8 cellular contexts compared by ENCODE assay signal in the genomic region with DNA sequence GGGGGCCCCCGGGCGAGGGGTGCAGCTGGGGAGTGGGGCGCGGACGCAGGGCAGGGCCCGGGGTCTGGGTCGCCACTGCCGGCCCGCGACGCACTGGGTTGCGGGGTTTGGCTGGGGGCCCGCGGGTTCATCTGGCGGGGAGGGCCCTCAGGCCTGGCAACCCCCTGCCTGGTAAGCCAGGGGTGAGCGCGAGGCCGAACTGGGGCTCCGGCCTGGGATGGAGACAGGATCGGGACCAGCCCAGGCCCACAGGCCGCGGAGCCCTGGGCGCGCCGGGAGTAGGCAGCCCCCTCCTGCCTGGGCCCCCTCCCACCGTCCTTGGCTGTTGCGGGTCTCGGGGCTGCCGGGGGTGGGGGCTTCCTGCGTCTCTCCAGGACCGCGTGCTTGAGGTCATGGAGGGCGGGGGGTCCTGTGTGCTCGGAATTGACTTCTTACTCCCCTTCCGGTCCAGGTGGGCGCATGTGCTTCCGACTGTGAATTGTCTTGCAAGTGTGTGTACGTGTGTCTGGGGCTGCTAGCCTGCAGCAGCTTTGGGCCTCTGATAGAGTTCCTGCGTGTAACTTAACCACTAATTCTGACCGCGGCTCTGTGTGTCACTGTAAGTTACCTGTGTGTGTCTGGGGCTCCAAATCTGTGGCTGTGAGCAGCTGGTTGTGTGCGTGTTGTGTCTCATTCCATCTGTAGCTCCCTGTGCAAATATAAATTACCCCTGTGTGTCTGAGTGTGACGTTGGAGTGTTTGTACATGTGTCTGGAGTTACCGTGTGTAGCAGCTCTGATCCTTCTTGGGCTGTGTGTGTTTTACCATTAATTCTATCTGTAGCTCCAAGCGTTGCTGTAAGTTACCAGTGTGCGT. TPM values are rescaled to one million over a fixed set of nuclear protein-coding genes. Genes with fewer than 3 reads are reported as not detected.
DNase-seq lines count a peak whose midpoint lies in the region; ATAC-seq and TF ChIP-seq lines count a peak whose summit lies in the region.

No MANE protein-coding gene starts in this region.

- no peaks in the 10 kb centered on the region; the same call in 2 of the 3 replicates for H3K9me3 Mint-ChIP-seq in GM23338

- H3K9me2 ChIP-seq in GM23338 (ENCODE audit: insufficient read depth) = no peaks in the 10 kb centered on the region

- H3K9me3 ChIP-seq in NT2/D1 (ENCODE audit: insufficient read depth, low read length) (no peaks in the 10 kb centered on the region), neuron (ENCODE audit: low read length) (no peaks in the 10 kb centered on the region)

- H3K36me3 Mint-ChIP-seq in GM23338 (ENCODE audit: low read depth) = peaks cover 44% of the 10 kb centered on the region

- H3K36me3 ChIP-seq in GM23338 (ENCODE audit: insufficient read depth) (peaks cover 11% of the 10 kb centered on the region), NT2/D1 (ENCODE audit: insufficient read depth, insufficient read length, low read length) (peaks cover 32% of the 10 kb centered on the region), neuron (ENCODE audit: insufficient read depth, low read length) (peaks cover 11% of the 10 kb centered on the region), urinary bladder (ENCODE audit: insufficient read depth) (no peaks in the 10 kb centered on the region)

- H3K27me3 ChIP-seq in GM23338 (ENCODE audit: insufficient read depth) (no peaks in the 10 kb centered on the region), NT2/D1 (ENCODE audit: insufficient read depth, insufficient read length) (no peaks in the 10 kb centered on the region), neuron (ENCODE audit: insufficient read depth, low read length) (no peaks in the 10 kb centered on the region)

- H3K27me3 Mint-ChIP-seq in GM23338 (ENCODE audit: insufficient read depth, low read depth, poor library complexity) = peaks cover 24% of the 10 kb centered on the region

- peak overlapping the region; percentile 99 for H3K4me2 ChIP-seq in GM23338

- peaks cover 50% of the 10 kb centered on the region for H3K4me1 Mint-ChIP-seq in GM23338

- 2% methylated on average over 46 of the region's 46 CpGs for WGBS in urinary bladder

- peak overlapping the region; percentile 96 for H3K4me3 Mint-ChIP-seq in GM23338

- H3K79me2 ChIP-seq in GM23338 (replicated peaks; ENCODE audit: insufficient read depth) = peaks cover 54% of the 10 kb centered on the region

- no peak for TF ChIP-seq CTCF in GM23338 (conservative IDR thresholded peaks at IDR 0.05; ENCODE audit: low read depth in 2 of 2)

- H3K9ac ChIP-seq in NT2/D1 (ENCODE audit: insufficient read length, low read depth) = peak overlapping the region; percentile 81

- H3F3A ChIP-seq in GM23338 (replicated peaks; ENCODE audit: low read depth) = peaks cover 23% of the 10 kb centered on the region

- H2AFZ ChIP-seq in GM23338 (no peak overlapping the region), neuron (ENCODE audit: low read depth, low read length) (no peak overlapping the region)

- H3K4me1 ChIP-seq in GM23338 (ENCODE audit: insufficient read depth) = peaks cover 57% of the 10 kb centered on the region
- H3K4me1 ChIP-seq in NT2/D1 (ENCODE audit: insufficient read depth, insufficient read length) = peaks cover 4% of the 10 kb centered on the region
- H3K4me1 ChIP-seq in neuron (ENCODE audit: insufficient read depth, low read length) = peaks cover 16% of the 10 kb centered on the region
- peaks cover 2% of the 10 kb centered on the region for H3K4me1 ChIP-seq in urinary bladder (ENCODE audit: insufficient read depth)

- ATAC-seq in GM23338 = peak; percentile 2

- DNase-seq in CD1c-positive myeloid dendritic cell (ENCODE audit: extremely low spot score) = peak; percentile 17
- DNase-seq in GM23338 (ENCODE audit: low spot score) = peak; percentile 69
- DNase-seq in NT2/D1 (ENCODE audit: low read depth, low spot score) = no peak
- DNase-seq in activated T-cell treated with anti-CD3 and anti-CD28 coated beads, Interleukin-2, amount 50 U/mL, for 48 hours = peak; percentile 77 to 79
- peak; percentile 29 for DNase-seq in fibroblast of peridontal ligament (ENCODE audit: extremely low read depth)
- no peak for DNase-seq in SW 1271 (lab: John Stamatoyannopoulos, UW)

- peak overlapping the region; percentile 96 for H3K27ac Mint-ChIP-seq in GM23338

- H4K20me1 ChIP-seq in GM23338 (replicated peaks; ENCODE audit: insufficient read depth) = peaks cover 32% of the 10 kb centered on the region

- H3K27ac ChIP-seq in GM23338 (ENCODE audit: low read depth) (peak overlapping the region; percentile 90), urinary bladder (ENCODE audit: low read depth) (peak overlapping the region; percentile 98)

- peak overlapping the region; percentile 90 for H3K4me3 ChIP-seq in GM23338
- H3K4me3 ChIP-seq in NT2/D1 (ENCODE audit: insufficient read length, low read depth) = peak overlapping the region; percentile 64
- peak overlapping the region; percentile 84 for H3K4me3 ChIP-seq in neuron (ENCODE audit: low read length)
- H3K4me3 ChIP-seq in urinary bladder (ENCODE audit: low read depth, low read length) = peak overlapping the region; percentile 98

TF ChIP-seq in GM23338, 12 proteins besides CTCF, POLR2A, EP300 and RAD21:
- TF ChIP-seq EZH2 (IDR thresholded peaks at IDR 0.05; ENCODE audit: low read depth, unreplicated experiment) = no peak
- TF ChIP-seq, protein P1, sequence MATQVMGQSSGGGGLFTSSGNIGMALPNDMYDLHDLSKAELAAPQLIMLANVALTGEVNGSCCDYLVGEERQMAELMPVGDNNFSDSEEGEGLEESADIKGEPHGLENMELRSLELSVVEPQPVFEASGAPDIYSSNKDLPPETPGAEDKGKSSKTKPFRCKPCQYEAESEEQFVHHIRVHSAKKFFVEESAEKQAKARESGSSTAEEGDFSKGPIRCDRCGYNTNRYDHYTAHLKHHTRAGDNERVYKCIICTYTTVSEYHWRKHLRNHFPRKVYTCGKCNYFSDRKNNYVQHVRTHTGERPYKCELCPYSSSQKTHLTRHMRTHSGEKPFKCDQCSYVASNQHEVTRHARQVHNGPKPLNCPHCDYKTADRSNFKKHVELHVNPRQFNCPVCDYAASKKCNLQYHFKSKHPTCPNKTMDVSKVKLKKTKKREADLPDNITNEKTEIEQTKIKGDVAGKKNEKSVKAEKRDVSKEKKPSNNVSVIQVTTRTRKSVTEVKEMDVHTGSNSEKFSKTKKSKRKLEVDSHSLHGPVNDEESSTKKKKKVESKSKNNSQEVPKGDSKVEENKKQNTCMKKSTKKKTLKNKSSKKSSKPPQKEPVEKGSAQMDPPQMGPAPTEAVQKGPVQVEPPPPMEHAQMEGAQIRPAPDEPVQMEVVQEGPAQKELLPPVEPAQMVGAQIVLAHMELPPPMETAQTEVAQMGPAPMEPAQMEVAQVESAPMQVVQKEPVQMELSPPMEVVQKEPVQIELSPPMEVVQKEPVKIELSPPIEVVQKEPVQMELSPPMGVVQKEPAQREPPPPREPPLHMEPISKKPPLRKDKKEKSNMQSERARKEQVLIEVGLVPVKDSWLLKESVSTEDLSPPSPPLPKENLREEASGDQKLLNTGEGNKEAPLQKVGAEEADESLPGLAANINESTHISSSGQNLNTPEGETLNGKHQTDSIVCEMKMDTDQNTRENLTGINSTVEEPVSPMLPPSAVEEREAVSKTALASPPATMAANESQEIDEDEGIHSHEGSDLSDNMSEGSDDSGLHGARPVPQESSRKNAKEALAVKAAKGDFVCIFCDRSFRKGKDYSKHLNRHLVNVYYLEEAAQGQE (IDR thresholded peaks at IDR 0.05; ENCODE audit: unreplicated experiment) = no peak
- no peak for TF ChIP-seq NANOG (IDR thresholded peaks at IDR 0.05; ENCODE audit: borderline replicate concordance)
- TF ChIP-seq ETS1 (IDR thresholded peaks at IDR 0.05) = no peak
- TF ChIP-seq JUNB (IDR thresholded peaks at IDR 0.05; ENCODE audit: unreplicated experiment) = no peak

RNA-seq across cellular contexts. Expression of gene GRAMD1A, which starts 0.8 kb away (rescaled TPM):
- total RNA-seq in GM23338 (2014; rRNA removed; shearing (Covaris generic)) = 141 and 174 TPM in 2 replicates
- 122 and 125 TPM in 2 replicates for polyA plus RNA-seq in GM23338 (2016; fragmentation: Nextera tagmentation; extraction: Ambion mirVana)
- total RNA-seq in urinary bladder = 34.2 TPM
- 74.0 TPM for polyA plus RNA-seq in urinary bladder

RNA-seq across cellular contexts. Expression of gene SCN1B, which starts 29.4 kb away (rescaled TPM):
- total RNA-seq in GM23338 (2014; rRNA removed; shearing (Covaris generic)) = 3.4 and 4.8 TPM in 2 replicates
- 1.7 and 1.8 TPM in 2 replicates for polyA plus RNA-seq in GM23338 (2016; fragmentation: Nextera tagmentation; extraction: Ambion mirVana)
- 1.6 TPM for total RNA-seq in urinary bladder
- polyA plus RNA-seq in urinary bladder = 15.1 TPM

RNA-seq across cellular contexts. Expression of gene ZNF792, which starts 36.8 kb away (rescaled TPM):
- 8.8 and 12.8 TPM in 2 replicates for total RNA-seq in GM23338 (2014; rRNA removed; shearing (Covaris generic))
- polyA plus RNA-seq in GM23338 (2016; fragmentation: Nextera tagmentation; extraction: Ambion mirVana) = 1.3 and 1.6 TPM in 2 replicates
- total RNA-seq in urinary bladder = 12.5 TPM
- 3.9 TPM for polyA plus RNA-seq in urinary bladder

RNA-seq across cellular contexts. Expression of gene HPN, which starts 40.6 kb away (rescaled TPM):
- 16.2 and 17.4 TPM in 2 replicates for total RNA-seq in GM23338 (2014; rRNA removed; shearing (Covaris generic))
- 14.0 and 14.6 TPM in 2 replicates for polyA plus RNA-seq in GM23338 (2016; fragmentation: Nextera tagmentation; extraction: Ambion mirVana)
- not detected for total RNA-seq in urinary bladder
- polyA plus RNA-seq in urinary bladder = 0.73 TPM

Comparison
In these comparisons a context has a peak if more than half of its experiments do, and no peak if none do; other contexts are left out.
1. DNase-seq: peak in CD1c-positive myeloid dendritic cell (single experiment), GM23338 (single experiment), activated T-cell treated with anti-CD3 and anti-CD28 coated beads, Interleukin-2, amount 50 U/mL, for 48 hours (2 of 2) and fibroblast of peridontal ligament (single experiment); none in NT2/D1 (single experiment) and SW 1271 (0 of 2).
2. Peak in every context shown above with its lines, with median percentiles within 50 percentile points of each other: H3K4me3 ChIP-seq.